Comparison of ENCODE assay signal across 16 cellular contexts in the genomic region with DNA sequence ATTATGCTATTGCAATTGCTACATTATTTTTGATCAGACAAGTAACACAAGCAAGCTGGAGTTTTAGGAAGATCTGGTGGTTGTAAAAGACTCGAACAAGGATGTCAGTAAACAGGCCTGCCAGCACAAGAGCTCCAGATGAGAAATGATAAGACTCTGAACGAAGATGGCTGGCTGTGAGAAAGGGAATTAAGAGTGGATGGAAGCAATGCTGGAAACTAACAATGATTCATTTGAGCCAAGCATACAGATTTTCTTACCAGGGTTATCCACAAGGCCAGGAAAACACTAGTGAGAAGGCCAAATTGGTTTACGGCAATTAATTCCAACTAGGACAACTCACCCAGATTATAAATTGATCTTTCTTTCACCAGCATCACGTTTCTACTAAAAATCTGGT. TPM values are rescaled to one million over a fixed set of nuclear protein-coding genes. Genes with fewer than 3 reads are reported as not detected.
DNase-seq lines count a peak whose midpoint lies in the region; ATAC-seq and TF ChIP-seq lines count a peak whose summit lies in the region.
"Had no signal": no experiment of that assay in that cellular context is flagged by ENCODE, and none has a peak within 500 bp of the region (broad histone marks: within the 10 kb centered on the region; RNA-seq: fewer than 3 reads in every experiment).

No MANE protein-coding gene starts in this region.

- H3K79me1 ChIP-seq in IMR-90 (ENCODE audit: low read depth in 1 of 2, low read length in 2 of 2) = peaks cover 9 to 42% of the 10 kb centered on the region in 2 experiments; a peak in 3 of 4 replicates

- DNase-seq in EH (ENCODE audit: low read depth) (peak; percentile 69), IMR-90 (peak; percentile 50), brain microvascular endothelial cell (peak; percentile 44), nephron progenitor cell (no peak), T-helper 1 cell (no peak), nucleus accumbens (lab: John Stamatoyannopoulos, UW) (no peak), dermis blood vessel endothelial cell (no peak), gastrocnemius medialis (no peak)
- DNase-seq: AML-193; CD4-positive, CD25-positive, alpha-beta regulatory T cell; GDM1; KBM-7; NCI-H1092; PC-9 had no signal

- peak overlapping the region; percentile 98 for H2AK5ac ChIP-seq in IMR-90 (ENCODE audit: low read depth, low read length)

- in situ Hi-C loops in IMR-90 (cut with MboI; ENCODE audit: low sequenced_read_pairs) (no loop called here), brain microvascular endothelial cell (cut with HindIII; ENCODE audit: low pct_ligation_motif_present, low sequenced_read_pairs) (no loop called here), gastrocnemius medialis (cut with MboI; ENCODE audit: low sequenced_read_pairs in 4 of 4) (no loop called here)

- TF ChIP-seq CTCF in IMR-90 (conservative IDR thresholded peaks at IDR 0.05; ENCODE audit: low read depth, low read length) (no peak), brain microvascular endothelial cell (IDR thresholded peaks at IDR 0.05; ENCODE audit: low read depth, low read length, missing control alignments) (no peak), nephron progenitor cell (IDR thresholded peaks at IDR 0.05) (no peak), gastrocnemius medialis (IDR thresholded peaks at IDR 0.05 in 4 of 5, conservative IDR thresholded peaks at IDR 0.05 in 1 of 5) (no peak)

- TF ChIP-seq RAD21 in IMR-90 (IDR thresholded peaks at IDR 0.05; ENCODE audit: low read length) = no peak

- no TSS peak for BruUV-seq in IMR-90 (replicated peaks; lab: Mats Ljungman, UMichigan)

- H4K20me1 ChIP-seq in IMR-90 (ENCODE audit: insufficient read depth, low read length) = no peaks in the 10 kb centered on the region

- H3K9me3 ChIP-seq in IMR-90 (ENCODE audit: control insufficient read depth, insufficient read depth, low read length) (no peaks in the 10 kb centered on the region), gastrocnemius medialis (no peaks in the 10 kb centered on the region)
- H3K9me3 ChIP-seq: A549 had no signal

- H3K27me3 ChIP-seq in IMR-90 (ENCODE audit: control insufficient read depth, insufficient read depth, low read length) = no peaks in the 10 kb centered on the region
- no peaks in the 10 kb centered on the region for H3K27me3 ChIP-seq in brain microvascular endothelial cell (replicated peaks)
- H3K27me3 ChIP-seq in gastrocnemius medialis = no peaks in the 10 kb centered on the region

- peak overlapping the region; percentile 49 for H3K27ac Mint-ChIP-seq in nephron progenitor cell
- H3K27ac Mint-ChIP-seq: CD4-positive, CD25-positive, alpha-beta regulatory T cell had no signal

- peak overlapping the region; percentile 94 for H4K91ac ChIP-seq in IMR-90 (ENCODE audit: insufficient read depth, low read depth, low read length)

- H3K4me3 Mint-ChIP-seq in nephron progenitor cell = no peak overlapping the region
- H3K4me3 Mint-ChIP-seq: CD4-positive, CD25-positive, alpha-beta regulatory T cell had no signal

- H3K9me1 ChIP-seq in IMR-90 (ENCODE audit: insufficient read depth, low read length) = no peaks in the 10 kb centered on the region

- CTCF ChIA-PET in IMR-90 (lab: Yijun Ruan, JAX) = no interaction called here

- H3K9me3 Mint-ChIP-seq in nephron progenitor cell = peaks cover 10% of the 10 kb centered on the region
- H3K9me3 Mint-ChIP-seq: CD4-positive, CD25-positive, alpha-beta regulatory T cell had no signal

- H3K36me3 ChIP-seq in IMR-90 (ENCODE audit: control insufficient read depth, insufficient read depth, low read length) (peaks cover 4% of the 10 kb centered on the region; the same call in 1 of the 2 replicates), brain microvascular endothelial cell (replicated peaks) (peaks cover 3% of the 10 kb centered on the region), gastrocnemius medialis (peaks cover 0 to 4% of the 10 kb centered on the region in 2 donors)

- TF ChIP-seq POLR2A in IMR-90 (IDR thresholded peaks at IDR 0.05; ENCODE audit: low read depth, low read length) (no peak), gastrocnemius medialis (IDR thresholded peaks at IDR 0.05) (no peak)

- no peak overlapping the region for H3K4me2 ChIP-seq in IMR-90 (ENCODE audit: low read depth, low read length)
- H3K4me2 ChIP-seq: A549, PC-9 had no signal

- dilution Hi-C loops in IMR-90 (cut with HindIII; ENCODE audit: low sequenced_read_pairs, unreplicated experiment) = no loop called here

- H3K18ac ChIP-seq in IMR-90 (ENCODE audit: low read depth, low read length) = peak overlapping the region; percentile 77

- peak overlapping the region; percentile 48 for H2AK9ac ChIP-seq in IMR-90 (replicated peaks; ENCODE audit: low read depth, low read length, poor library complexity)

- H2AFZ ChIP-seq in IMR-90 (replicated peaks; ENCODE audit: low read length, poor library complexity) = no peak overlapping the region
- H2AFZ ChIP-seq: PC-9 had no signal

- H3K27me3 Mint-ChIP-seq in nephron progenitor cell (ENCODE audit: low read depth, poor library complexity) = no peaks in the 10 kb centered on the region
- H3K27me3 Mint-ChIP-seq: CD4-positive, CD25-positive, alpha-beta regulatory T cell had no signal

- intact Hi-C loops in IMR-90 (cut with micrococcal nuclease) = loop anchor here (2.0 kb wide), 1 partner anchor 52 kb away; no protein-coding TSS in a partner anchor
- intact Hi-C loops in gastrocnemius medialis (cut with DNase I; ENCODE audit: low total_unique reads) = no loop called here

- POLR2A ChIA-PET in IMR-90 (lab: Charles Lee; ENCODE audit: unreplicated experiment) = interaction anchor here (1.0 kb wide), 1 partner anchor 141 kb away, joined by 3 read pairs; no protein-coding TSS in a partner anchor

- H3K4me1 ChIP-seq in IMR-90 (ENCODE audit: control insufficient read depth, insufficient read depth, low read length) (peaks cover 19% of the 10 kb centered on the region), gastrocnemius medialis (peaks cover 40 to 53% of the 10 kb centered on the region in 2 donors)

- H3K9ac ChIP-seq in IMR-90 (ENCODE audit: low read depth, low read length) = peak overlapping the region; percentile 68

- ATAC-seq in IMR-90 (ENCODE audit: low read depth) = no peak
- ATAC-seq in gastrocnemius medialis = no peak
- ATAC-seq: A549 had no signal

- WGBS in IMR-90 (ENCODE audit: extremely low coverage in 2 of 2, insufficient read length in 1 of 2), 2 experiments = no CpG with 5 or more reads among the region's 4 CpGs

- H3K4me3 ChIP-seq in IMR-90 (ENCODE audit: insufficient read depth, low read depth, low read length) (no peak overlapping the region), brain microvascular endothelial cell (ENCODE audit: low read depth, low read length) (no peak overlapping the region), gastrocnemius medialis (no peak overlapping the region)
- H3K4me3 ChIP-seq: A549, PC-9 had no signal

- peak overlapping the region; percentile 61 for H4K5ac ChIP-seq in IMR-90 (ENCODE audit: low read depth, low read length)

- H2BK5ac ChIP-seq in IMR-90 (ENCODE audit: low read depth, low read length, poor library complexity, severe bottlenecking) = peak overlapping the region; percentile 99

- peak overlapping the region; percentile 96 for H3K4ac ChIP-seq in IMR-90 (ENCODE audit: low read depth, low read length)

- peak overlapping the region; percentile 73 to 85 for H4K8ac ChIP-seq in IMR-90 (ENCODE audit: low read depth in 2 of 2, low read length in 2 of 2)

- H3K27ac ChIP-seq in IMR-90 (ENCODE audit: insufficient read depth, low read length) (peak overlapping the region; percentile 98), brain microvascular endothelial cell (peak overlapping the region; percentile 73), gastrocnemius medialis (peak overlapping the region in 2 of 4 donors; percentile 82 to 84)
- H3K27ac ChIP-seq: A549, HL-60, PC-9 had no signal

- H3K23ac ChIP-seq in IMR-90 (ENCODE audit: low read depth, low read length) = peak overlapping the region; percentile 93

- peak overlapping the region; percentile 81 for H3K56ac ChIP-seq in IMR-90 (ENCODE audit: extremely low read depth, insufficient read depth, low read length)

- H3K4me1 Mint-ChIP-seq in nephron progenitor cell = peaks cover 43% of the 10 kb centered on the region

- peak overlapping the region; percentile 96 for H2BK20ac ChIP-seq in IMR-90 (ENCODE audit: low read depth, low read length)

- H2BK15ac ChIP-seq in IMR-90 (ENCODE audit: low read depth, low read length) = peak overlapping the region; percentile 95; the same call in 2 of the 3 replicates

- H3K14ac ChIP-seq in IMR-90 (replicated peaks; ENCODE audit: low read depth, low read length) = peak overlapping the region; percentile 94

- peaks cover 78% of the 10 kb centered on the region for H3K36me3 Mint-ChIP-seq in nephron progenitor cell (ENCODE audit: low read depth)

- H2BK120ac ChIP-seq in IMR-90 (ENCODE audit: low read depth, low read length) = peak overlapping the region; percentile 93

TF ChIP-seq in IMR-90, 13 proteins besides CTCF, POLR2A, EP300 and RAD21:
- TF ChIP-seq, protein P1, sequence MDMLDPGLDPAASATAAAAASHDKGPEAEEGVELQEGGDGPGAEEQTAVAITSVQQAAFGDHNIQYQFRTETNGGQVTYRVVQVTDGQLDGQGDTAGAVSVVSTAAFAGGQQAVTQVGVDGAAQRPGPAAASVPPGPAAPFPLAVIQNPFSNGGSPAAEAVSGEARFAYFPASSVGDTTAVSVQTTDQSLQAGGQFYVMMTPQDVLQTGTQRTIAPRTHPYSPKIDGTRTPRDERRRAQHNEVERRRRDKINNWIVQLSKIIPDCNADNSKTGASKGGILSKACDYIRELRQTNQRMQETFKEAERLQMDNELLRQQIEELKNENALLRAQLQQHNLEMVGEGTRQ (IDR thresholded peaks at IDR 0.05; ENCODE audit: low read depth, low read length) = no peak
- TF ChIP-seq, protein P2, sequence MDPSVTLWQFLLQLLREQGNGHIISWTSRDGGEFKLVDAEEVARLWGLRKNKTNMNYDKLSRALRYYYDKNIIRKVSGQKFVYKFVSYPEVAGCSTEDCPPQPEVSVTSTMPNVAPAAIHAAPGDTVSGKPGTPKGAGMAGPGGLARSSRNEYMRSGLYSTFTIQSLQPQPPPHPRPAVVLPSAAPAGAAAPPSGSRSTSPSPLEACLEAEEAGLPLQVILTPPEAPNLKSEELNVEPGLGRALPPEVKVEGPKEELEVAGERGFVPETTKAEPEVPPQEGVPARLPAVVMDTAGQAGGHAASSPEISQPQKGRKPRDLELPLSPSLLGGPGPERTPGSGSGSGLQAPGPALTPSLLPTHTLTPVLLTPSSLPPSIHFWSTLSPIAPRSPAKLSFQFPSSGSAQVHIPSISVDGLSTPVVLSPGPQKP (IDR thresholded peaks at IDR 0.05; ENCODE audit: borderline replicate concordance, low read depth, low read length) = no peak
- TF ChIP-seq MAZ (IDR thresholded peaks at IDR 0.05; ENCODE audit: borderline replicate concordance, low read depth, low read length) = no peak

RNA-seq across cellular contexts. Expression of a gene that starts 54.2 kb away (rescaled TPM):
- total RNA-seq in IMR-90 (2012; rRNA removed) = 73.8 and 85.3 TPM in 2 replicates
- polyA plus RNA-seq in IMR-90 (2012; rRNA removed) = 8.5 and 9.6 TPM in 2 replicates
- polyA plus RNA-seq in IMR-90 (2012; cell fraction: cytosol; rRNA removed) = 1.4 and 1.5 TPM in 2 replicates
- 1.7 and 17.8 TPM in 2 replicates for polyA plus RNA-seq in IMR-90 (2012; cell fraction: nucleus; rRNA removed; ENCODE audit: low replicate concordance)
- 51.1 and 56.0 TPM in 2 replicates for total RNA-seq in dermis blood vessel endothelial cell
- total RNA-seq in gastrocnemius medialis = 10 to 100 TPM; 35.7 to 63.7 (median 41.0) TPM

Comparison
In these comparisons a context has a peak if more than half of its experiments do, and no peak if none do; other contexts are left out.
1. DNase-seq: peak in EH (single experiment), IMR-90 (single experiment) and brain microvascular endothelial cell (single experiment); none in nephron progenitor cell (single experiment), T-helper 1 cell (0 of 5), nucleus accumbens (0 of 56), dermis blood vessel endothelial cell (single experiment) and gastrocnemius medialis (0 of 2).